ENCODE assay signal across 9 cellular contexts in the genomic region with DNA sequence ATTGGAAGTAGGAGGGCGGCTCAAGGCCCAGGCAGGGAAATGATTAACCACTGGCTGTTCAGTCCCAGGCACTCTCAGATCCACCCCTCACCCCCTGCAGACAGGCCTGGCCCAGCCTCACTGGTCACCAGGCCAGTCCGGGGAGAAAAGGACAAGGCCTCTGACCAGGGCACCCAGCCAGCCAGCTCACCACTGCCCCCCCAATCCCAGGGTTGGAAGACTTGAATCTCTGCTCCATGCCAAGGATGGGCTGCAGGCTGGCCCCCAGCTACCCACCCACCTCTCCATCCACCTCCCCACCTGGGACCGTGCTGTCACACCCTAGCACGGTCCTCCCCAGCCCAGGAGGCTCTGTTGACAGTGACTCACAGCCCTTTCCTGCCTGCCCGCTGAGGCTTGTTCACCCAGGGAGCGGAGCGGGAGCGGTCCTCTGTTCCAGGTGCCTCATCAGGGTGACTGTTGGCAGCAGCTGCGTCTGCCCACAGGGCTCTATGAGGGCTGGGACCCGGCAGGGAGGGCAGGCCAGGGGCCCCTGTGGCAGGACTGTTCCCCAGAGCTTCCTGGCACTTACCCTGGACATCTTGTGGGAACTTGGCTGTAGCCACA. TPM values are rescaled to one million over a fixed set of nuclear protein-coding genes. Genes with fewer than 3 reads are reported as not detected.
A peak's percentile ranks its signal among the peaks of the same experiment; 100 is the strongest.
DNase-seq lines count a peak whose midpoint lies in the region; ATAC-seq and TF ChIP-seq lines count a peak whose summit lies in the region.
"Had no signal": no experiment of that assay in that cellular context is flagged by ENCODE, and none has a peak within 500 bp of the region (broad histone marks: within the 10 kb centered on the region; RNA-seq: fewer than 3 reads in every experiment).

No MANE protein-coding gene starts in this region.

- RAD21 ChIA-PET in HCT116 (lab: Charles Lee; ENCODE audit: low non-redundant PET in 1 of 2, low total read pairs in 2 of 2, uncharacterized antibody in 2 of 2, unreplicated experiment in 2 of 2) = no interaction called here

- no peaks in the 10 kb centered on the region for H4K20me1 ChIP-seq in HCT116 (ENCODE audit: insufficient read depth)

- peak overlapping the region; percentile 99 for H3K4me2 ChIP-seq in HCT116 (ENCODE audit: low read length)

- H3K4me1 ChIP-seq in HCT116 (ENCODE audit: control insufficient read depth in 1 of 2, insufficient read depth in 2 of 2, low read length in 2 of 2) (peaks cover 30 to 62% of the 10 kb centered on the region in 2 experiments), stomach (peaks cover 24 to 49% (median 39%) of the 10 kb centered on the region in 4 donors)

- peaks cover 74% of the 10 kb centered on the region for H3K79me2 ChIP-seq in HCT116 (ENCODE audit: insufficient read depth, low read length)

- BruUV-seq in HCT116 (replicated peaks; lab: Mats Ljungman, UMichigan) = no TSS peak

- TF ChIP-seq CTCF in HCT116 (IDR thresholded peaks at IDR 0.05 in 2 of 3, conservative IDR thresholded peaks at IDR 0.05 in 1 of 3; ENCODE audit: borderline replicate concordance in 1 of 3, insufficient read depth in 1 of 3, low read depth in 2 of 3, low read length in 2 of 3) (no peak), RWPE1 (conservative IDR thresholded peaks at IDR 0.05; ENCODE audit: low read depth) (no peak), stomach (IDR thresholded peaks at IDR 0.05) (no peak)

- no peak overlapping the region for H2AFZ ChIP-seq in HCT116 (ENCODE audit: low read depth, low read length, poor library complexity, severe bottlenecking)

- peak; percentile 66 for DNase-seq in HCT116 (ENCODE audit: low read depth, low spot score)
- DNase-seq in RWPE1 (ENCODE audit: low spot score) = peak; percentile 93
- peak; percentile 96 for DNase-seq in left lobe of liver (ENCODE audit: low spot score)
- DNase-seq in stomach = peak; percentile 87
- DNase-seq in occipital lobe (lab: John Stamatoyannopoulos, UW) = no peak
- DNase-seq in NCI-H748 treated with DMSO at 0.1 percent for 48 hours (lab: John Stamatoyannopoulos, UW) = no peak
- DNase-seq in stimulated activated CD4-positive, alpha-beta T cell treated with anti-CD3 and anti-CD28 coated beads, Interleukin-15, amount 100 ng/mL, for 24 hours = no peak
- DNase-seq: MM.1S, T-helper 2 cell had no signal

- H3K4me3 ChIP-seq in HCT116 (replicated peaks in 1 of 2; ENCODE audit: low read depth in 1 of 2, low read length in 2 of 2) (peak overlapping the region; percentile 77 to 98), stomach (peak overlapping the region in 3 of 4 donors; percentile 44 to 55 (median 54))

- POLR2A ChIA-PET in HCT116 (lab: Charles Lee) (interaction anchor here (1.0 to 2.0 kb wide), 2 partner anchors 9 to 12 kb away, joined by 3 to 6 read pairs; no protein-coding TSS in a partner anchor), RWPE1 (lab: Yijun Ruan, JAX; ENCODE audit: low non-redundant PET) (interaction anchor here (0.7 to 1.3 kb wide), 4 partner anchors 11 to 85 kb away, joined by 3 to 5 read pairs (median 3); no protein-coding TSS in a partner anchor)

- CTCF ChIA-PET in HCT116 (lab: Charles Lee) (interaction anchor here (0.7 to 1.6 kb wide), 3 partner anchors 11 to 282 kb away, joined by 3 to 5 read pairs (median 4); no protein-coding TSS in a partner anchor), RWPE1 (lab: Yijun Ruan, JAX) (interaction anchor here (0.6 to 5.0 kb wide), 7 partner anchors 11 to 116 kb away, joined by 3 to 32 read pairs (median 8); no protein-coding TSS in a partner anchor)

- TF ChIP-seq POLR2A in HCT116 (IDR thresholded peaks at IDR 0.05; ENCODE audit: borderline replicate concordance, extremely low read depth, insufficient read depth, insufficient read length) (no peak), stomach (IDR thresholded peaks at IDR 0.05) (no peak)

- ATAC-seq in HCT116 = peak; percentile 81
- ATAC-seq in left lobe of liver = peak; percentile 76

- peak overlapping the region; percentile 98 for H3K9ac ChIP-seq in HCT116 (ENCODE audit: low read length)

- H3K9me3 ChIP-seq in HCT116 (ENCODE audit: control insufficient read depth in 1 of 2, insufficient read depth in 1 of 2, low read depth in 1 of 2, low read length in 2 of 2) = no peaks in the 10 kb centered on the region
- no peaks in the 10 kb centered on the region for H3K9me3 ChIP-seq in stomach

- H3K36me3 ChIP-seq in HCT116 (ENCODE audit: control insufficient read depth in 1 of 2, insufficient read depth in 2 of 2, low read length in 2 of 2) (peaks cover 0 to 9% of the 10 kb centered on the region in 2 experiments; a peak in 1 of 4 replicates), stomach (no peaks in the 10 kb centered on the region)

- H3K27me3 ChIP-seq in HCT116 (ENCODE audit: insufficient read depth, low read length) (no peaks in the 10 kb centered on the region), stomach (peaks cover 0 to 43% (median 17%) of the 10 kb centered on the region in 3 donors)

- TF ChIP-seq RAD21 in HCT116 (IDR thresholded peaks at IDR 0.05; ENCODE audit: low read depth) = no peak

- no peaks in the 10 kb centered on the region for H3K9me2 ChIP-seq in HCT116 (ENCODE audit: insufficient read depth)

- no peak for TF ChIP-seq EP300 in stomach (IDR thresholded peaks at IDR 0.05)

- intact Hi-C loops in HCT116 (cut with micrococcal nuclease) (no loop called here), stomach (cut with DNase I; ENCODE audit: low total_unique reads) (no loop called here)

- WGBS in stomach, 5 donors = 26 to 64% (median 44%) methylated on average over 6 to 10 of the region's 10 CpGs

- H3K27ac ChIP-seq in HCT116 (ENCODE audit: low read depth, low read length) (peak overlapping the region; percentile 83), RWPE1 (peak overlapping the region; percentile 91), stomach (peak overlapping the region; percentile 84 to 90 (median 88))

TF ChIP-seq in HCT116, 20 proteins besides CTCF, POLR2A, EP300 and RAD21:
- TF ChIP-seq CEBPB (IDR thresholded peaks at IDR 0.05; ENCODE audit: low read depth) = no peak
- peak; percentile 73 for TF ChIP-seq POLR2AphosphoS5 (IDR thresholded peaks at IDR 0.05; ENCODE audit: low read depth, low read length)
- no peak for TF ChIP-seq TCF7L2 (IDR thresholded peaks at IDR 0.05; ENCODE audit: borderline replicate concordance, extremely low read depth, insufficient read depth, insufficient read length)
- no peak for TF ChIP-seq SP1 (IDR thresholded peaks at IDR 0.05; ENCODE audit: low read depth)
- no peak for TF ChIP-seq SRF (IDR thresholded peaks at IDR 0.05; ENCODE audit: low read depth)
- no peak for TF ChIP-seq EZH2 (IDR thresholded peaks at IDR 0.05)
- TF ChIP-seq ELF1 (IDR thresholded peaks at IDR 0.05; ENCODE audit: borderline replicate concordance, low read depth) = no peak
- no peak for TF ChIP-seq REST (IDR thresholded peaks at IDR 0.05; ENCODE audit: low read depth)
- TF ChIP-seq YY1 (IDR thresholded peaks at IDR 0.05; ENCODE audit: extremely low read depth, insufficient replicate concordance, low read depth, low read length) = peak; percentile 52
- TF ChIP-seq, protein P1, sequence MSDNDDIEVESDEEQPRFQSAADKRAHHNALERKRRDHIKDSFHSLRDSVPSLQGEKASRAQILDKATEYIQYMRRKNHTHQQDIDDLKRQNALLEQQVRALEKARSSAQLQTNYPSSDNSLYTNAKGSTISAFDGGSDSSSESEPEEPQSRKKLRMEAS (IDR thresholded peaks at IDR 0.05) = no peak
- TF ChIP-seq FOSL1 (IDR thresholded peaks at IDR 0.05; ENCODE audit: low read depth) = no peak

RNA-seq across cellular contexts. Expression of gene LAD1, which starts 2.2 kb away (rescaled TPM):
- total RNA-seq in HCT116 (2021; ENCODE audit: unreplicated experiment) (56.1 TPM), left lobe of liver (27.8 TPM), stomach (100 to 1,000 TPM in 1 of 5 donors, 10 to 100 TPM in 4; 23.7 to 151 (median 46.6) TPM), occipital lobe (not detected)
- polyA plus RNA-seq in HCT116 (2012) = 36.1 and 45.8 TPM in 2 replicates
- 10 to 100 TPM; 50.4 to 74.4 (median 51.4) TPM for polyA plus RNA-seq in stomach

RNA-seq across cellular contexts. Expression of gene TNNT2, which starts 19.5 kb away (rescaled TPM):
- total RNA-seq in HCT116 (2021; ENCODE audit: unreplicated experiment) (2.0 TPM), left lobe of liver (0.33 TPM), stomach (1 to 10 TPM in 1 of 5 donors, not detected in 4; 1.5 TPM), occipital lobe (not detected)
- 0.39 and 1.00 TPM in 2 replicates for polyA plus RNA-seq in HCT116 (2012)
- polyA plus RNA-seq in stomach = 10 to 100 TPM in 1 of 3 donors, 1 to 10 TPM in 2; 6.4 to 12.0 (median 7.0) TPM

RNA-seq across cellular contexts. Expression of gene TNNI1, which starts 24.6 kb away (rescaled TPM):
- total RNA-seq in HCT116 (2021; ENCODE audit: unreplicated experiment) = not detected
- polyA plus RNA-seq in HCT116 (2012) = 0.49 and 0.90 TPM in 2 replicates
- not detected for total RNA-seq in left lobe of liver
- not detected for total RNA-seq in stomach
- 1 to 10 TPM in 1 of 3 donors, under 1 TPM in 1, not detected in 1; 0.33 to 6.1 TPM for polyA plus RNA-seq in stomach
- total RNA-seq in occipital lobe = not detected

Comparison
In these comparisons a context has a peak if more than half of its experiments do, and no peak if none do; other contexts are left out.
1. DNase-seq: peak in HCT116 (single experiment), RWPE1 (single experiment), left lobe of liver (single experiment) and stomach (single experiment); none in occipital lobe (single experiment), NCI-H748 treated with DMSO at 0.1 percent for 48 hours (single experiment) and stimulated activated CD4-positive, alpha-beta T cell treated with anti-CD3 and anti-CD28 coated beads, Interleukin-15, amount 100 ng/mL, for 24 hours (single experiment).
2. RNA of gene LAD1, which starts 2.2 kb away (total RNA-seq): 56.1 TPM in HCT116 (single experiment), 23.7 to 151 TPM in stomach and 27.8 TPM in left lobe of liver (single experiment); not detected in occipital lobe (single experiment); every median in the first group is over 10 times any median in the second.
3. Peak in every context shown above with its lines, with median percentiles within 50 percentile points of each other: H3K27ac ChIP-seq.